1 cellular context compared by ENCODE assay signal in the genomic region with DNA sequence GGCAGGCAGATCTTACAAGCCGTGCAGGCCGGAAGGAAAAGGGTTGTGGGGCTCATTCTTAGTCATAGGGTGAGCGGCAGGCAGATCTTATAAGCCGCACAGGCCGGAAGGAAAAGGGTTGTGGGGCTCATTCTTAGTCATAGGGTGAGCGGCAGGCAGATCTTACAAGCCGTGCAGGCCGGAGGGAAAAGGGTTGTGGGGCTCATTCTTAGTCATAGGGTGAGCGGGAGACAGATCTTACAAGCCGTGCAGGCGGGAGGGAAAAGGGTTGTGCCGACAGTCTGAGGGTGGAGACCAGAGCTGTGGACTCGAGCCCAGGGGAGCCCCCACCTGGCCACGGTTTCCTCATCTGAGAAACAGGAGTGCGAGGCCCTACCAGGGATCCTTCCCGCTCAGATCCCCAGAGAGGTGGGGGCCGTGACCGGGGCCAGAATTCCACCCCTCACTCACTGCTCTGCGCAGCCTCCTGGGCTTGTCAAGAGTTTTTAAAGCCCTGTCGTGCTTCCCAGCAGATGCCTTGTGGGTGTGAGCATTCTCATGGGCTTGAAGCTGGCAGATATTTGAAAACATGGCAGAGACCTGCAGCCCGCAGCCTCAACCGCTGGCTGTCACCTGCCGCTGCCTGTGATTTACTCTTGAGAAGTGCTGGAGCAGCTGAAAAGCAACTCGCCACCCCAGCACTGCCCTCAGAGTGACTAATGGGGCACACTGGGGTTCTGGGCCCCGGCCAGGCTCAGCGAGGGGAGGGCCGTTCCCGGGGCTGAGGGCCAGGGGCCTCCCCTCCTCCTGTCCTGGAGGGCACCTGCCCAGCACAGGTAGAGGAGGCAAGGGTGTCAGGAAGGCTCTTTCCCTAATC.
A peak's percentile ranks its signal among the peaks of the same experiment; 100 is the strongest.
TF ChIP-seq lines count a peak whose summit lies in the region.

No MANE protein-coding gene starts in this region.

TF ChIP-seq in HepG2, 621 proteins besides CTCF, POLR2A, EP300 and RAD21:
- TF ChIP-seq, protein P1, sequence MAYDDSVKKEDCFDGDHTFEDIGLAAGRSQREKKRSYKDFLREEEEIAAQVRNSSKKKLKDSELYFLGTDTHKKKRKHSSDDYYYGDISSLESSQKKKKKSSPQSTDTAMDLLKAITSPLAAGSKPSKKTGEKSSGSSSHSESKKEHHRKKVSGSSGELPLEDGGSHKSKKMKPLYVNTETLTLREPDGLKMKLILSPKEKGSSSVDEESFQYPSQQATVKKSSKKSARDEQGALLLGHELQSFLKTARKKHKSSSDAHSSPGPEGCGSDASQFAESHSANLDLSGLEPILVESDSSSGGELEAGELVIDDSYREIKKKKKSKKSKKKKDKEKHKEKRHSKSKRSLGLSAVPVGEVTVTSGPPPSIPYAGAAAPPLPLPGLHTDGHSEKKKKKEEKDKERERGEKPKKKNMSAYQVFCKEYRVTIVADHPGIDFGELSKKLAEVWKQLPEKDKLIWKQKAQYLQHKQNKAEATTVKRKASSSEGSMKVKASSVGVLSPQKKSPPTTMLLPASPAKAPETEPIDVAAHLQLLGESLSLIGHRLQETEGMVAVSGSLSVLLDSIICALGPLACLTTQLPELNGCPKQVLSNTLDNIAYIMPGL (CRISPR knock-in tag; IDR thresholded peaks at IDR 0.05; ENCODE audit: borderline replicate concordance in 1 of 2, low read depth in 1 of 2): no peak
- no peak for TF ChIP-seq ZNF180 (CRISPR knock-in tag; IDR thresholded peaks at IDR 0.05; ENCODE audit: borderline replicate concordance, low read depth)
- TF ChIP-seq FOXM1 (CRISPR knock-in tag; IDR thresholded peaks at IDR 0.05): no peak
- no peak for TF ChIP-seq ZNF816 (CRISPR knock-in tag; IDR thresholded peaks at IDR 0.05; ENCODE audit: borderline replicate concordance)
- no peak for TF ChIP-seq ZFP62 (CRISPR knock-in tag; IDR thresholded peaks at IDR 0.05)
- TF ChIP-seq, protein P2, sequence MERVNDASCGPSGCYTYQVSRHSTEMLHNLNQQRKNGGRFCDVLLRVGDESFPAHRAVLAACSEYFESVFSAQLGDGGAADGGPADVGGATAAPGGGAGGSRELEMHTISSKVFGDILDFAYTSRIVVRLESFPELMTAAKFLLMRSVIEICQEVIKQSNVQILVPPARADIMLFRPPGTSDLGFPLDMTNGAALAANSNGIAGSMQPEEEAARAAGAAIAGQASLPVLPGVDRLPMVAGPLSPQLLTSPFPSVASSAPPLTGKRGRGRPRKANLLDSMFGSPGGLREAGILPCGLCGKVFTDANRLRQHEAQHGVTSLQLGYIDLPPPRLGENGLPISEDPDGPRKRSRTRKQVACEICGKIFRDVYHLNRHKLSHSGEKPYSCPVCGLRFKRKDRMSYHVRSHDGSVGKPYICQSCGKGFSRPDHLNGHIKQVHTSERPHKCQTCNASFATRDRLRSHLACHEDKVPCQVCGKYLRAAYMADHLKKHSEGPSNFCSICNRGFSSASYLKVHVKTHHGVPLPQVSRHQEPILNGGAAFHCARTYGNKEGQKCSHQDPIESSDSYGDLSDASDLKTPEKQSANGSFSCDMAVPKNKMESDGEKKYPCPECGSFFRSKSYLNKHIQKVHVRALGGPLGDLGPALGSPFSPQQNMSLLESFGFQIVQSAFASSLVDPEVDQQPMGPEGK (CRISPR knock-in tag; IDR thresholded peaks at IDR 0.05): peak; percentile 36; the same call in 1 of the 2 replicates
- TF ChIP-seq HIVEP1 (CRISPR knock-in tag; IDR thresholded peaks at IDR 0.05): peak; percentile 23; the same call in 1 of the 2 replicates
- TF ChIP-seq GABPA (IDR thresholded peaks at IDR 0.05; ENCODE audit: low read depth, low read length): no peak
- 0 out of 2 replicates have a peak, but pooled peaks have one; percentile 16 for TF ChIP-seq GABPA (CRISPR knock-in tag; IDR thresholded peaks at IDR 0.05; ENCODE audit: low read depth)
- no peak for TF ChIP-seq ZNF263 (CRISPR knock-in tag; IDR thresholded peaks at IDR 0.05)
- no peak for TF ChIP-seq ZNF747 (CRISPR knock-in tag; IDR thresholded peaks at IDR 0.05; ENCODE audit: borderline replicate concordance)
- TF ChIP-seq, protein P3, sequence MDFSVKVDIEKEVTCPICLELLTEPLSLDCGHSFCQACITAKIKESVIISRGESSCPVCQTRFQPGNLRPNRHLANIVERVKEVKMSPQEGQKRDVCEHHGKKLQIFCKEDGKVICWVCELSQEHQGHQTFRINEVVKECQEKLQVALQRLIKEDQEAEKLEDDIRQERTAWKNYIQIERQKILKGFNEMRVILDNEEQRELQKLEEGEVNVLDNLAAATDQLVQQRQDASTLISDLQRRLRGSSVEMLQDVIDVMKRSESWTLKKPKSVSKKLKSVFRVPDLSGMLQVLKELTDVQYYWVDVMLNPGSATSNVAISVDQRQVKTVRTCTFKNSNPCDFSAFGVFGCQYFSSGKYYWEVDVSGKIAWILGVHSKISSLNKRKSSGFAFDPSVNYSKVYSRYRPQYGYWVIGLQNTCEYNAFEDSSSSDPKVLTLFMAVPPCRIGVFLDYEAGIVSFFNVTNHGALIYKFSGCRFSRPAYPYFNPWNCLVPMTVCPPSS (IDR thresholded peaks at IDR 0.05): no peak
- TF ChIP-seq, protein P4, sequence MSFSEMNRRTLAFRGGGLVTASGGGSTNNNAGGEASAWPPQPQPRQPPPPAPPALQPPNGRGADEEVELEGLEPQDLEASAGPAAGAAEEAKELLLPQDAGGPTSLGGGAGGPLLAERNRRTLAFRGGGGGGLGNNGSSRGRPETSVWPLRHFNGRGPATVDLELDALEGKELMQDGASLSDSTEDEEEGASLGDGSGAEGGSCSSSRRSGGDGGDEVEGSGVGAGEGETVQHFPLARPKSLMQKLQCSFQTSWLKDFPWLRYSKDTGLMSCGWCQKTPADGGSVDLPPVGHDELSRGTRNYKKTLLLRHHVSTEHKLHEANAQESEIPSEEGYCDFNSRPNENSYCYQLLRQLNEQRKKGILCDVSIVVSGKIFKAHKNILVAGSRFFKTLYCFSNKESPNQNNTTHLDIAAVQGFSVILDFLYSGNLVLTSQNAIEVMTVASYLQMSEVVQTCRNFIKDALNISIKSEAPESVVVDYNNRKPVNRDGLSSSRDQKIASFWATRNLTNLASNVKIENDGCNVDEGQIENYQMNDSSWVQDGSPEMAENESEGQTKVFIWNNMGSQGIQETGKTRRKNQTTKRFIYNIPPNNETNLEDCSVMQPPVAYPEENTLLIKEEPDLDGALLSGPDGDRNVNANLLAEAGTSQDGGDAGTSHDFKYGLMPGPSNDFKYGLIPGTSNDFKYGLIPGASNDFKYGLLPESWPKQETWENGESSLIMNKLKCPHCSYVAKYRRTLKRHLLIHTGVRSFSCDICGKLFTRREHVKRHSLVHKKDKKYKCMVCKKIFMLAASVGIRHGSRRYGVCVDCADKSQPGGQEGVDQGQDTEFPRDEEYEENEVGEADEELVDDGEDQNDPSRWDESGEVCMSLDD (CRISPR knock-in tag; IDR thresholded peaks at IDR 0.05; ENCODE audit: borderline replicate concordance): peak; percentile 56; the same call in 1 of the 2 replicates
- TF ChIP-seq HES4 (CRISPR knock-in tag; IDR thresholded peaks at IDR 0.05; ENCODE audit: borderline replicate concordance): no peak
- no peak for TF ChIP-seq ZNF367 (CRISPR knock-in tag; IDR thresholded peaks at IDR 0.05; ENCODE audit: borderline replicate concordance)
- no peak for TF ChIP-seq KDM1A (CRISPR knock-in tag; IDR thresholded peaks at IDR 0.05)
- TF ChIP-seq MTF2 (CRISPR knock-in tag; IDR thresholded peaks at IDR 0.05; ENCODE audit: borderline replicate concordance): peak; percentile 70; the same call in 1 of the 2 replicates
- TF ChIP-seq YY1 (IDR thresholded peaks at IDR 0.05; ENCODE audit: insufficient read depth, insufficient replicate concordance, low read depth, low read length): no peak
- peak; percentile 54 for TF ChIP-seq RBM39 (IDR thresholded peaks at IDR 0.05; ENCODE audit: low read depth, low read length, poor library complexity, severe bottlenecking)
- peak; percentile 93 for TF ChIP-seq ZSCAN22 (CRISPR knock-in tag; IDR thresholded peaks at IDR 0.05)
- no peak for TF ChIP-seq ZNF839 (CRISPR knock-in tag; IDR thresholded peaks at IDR 0.05; ENCODE audit: borderline replicate concordance)
- TF ChIP-seq ETV5 (CRISPR knock-in tag; IDR thresholded peaks at IDR 0.05; ENCODE audit: borderline replicate concordance): peak; percentile 28; the same call in 1 of the 2 replicates
- TF ChIP-seq, protein P5, sequence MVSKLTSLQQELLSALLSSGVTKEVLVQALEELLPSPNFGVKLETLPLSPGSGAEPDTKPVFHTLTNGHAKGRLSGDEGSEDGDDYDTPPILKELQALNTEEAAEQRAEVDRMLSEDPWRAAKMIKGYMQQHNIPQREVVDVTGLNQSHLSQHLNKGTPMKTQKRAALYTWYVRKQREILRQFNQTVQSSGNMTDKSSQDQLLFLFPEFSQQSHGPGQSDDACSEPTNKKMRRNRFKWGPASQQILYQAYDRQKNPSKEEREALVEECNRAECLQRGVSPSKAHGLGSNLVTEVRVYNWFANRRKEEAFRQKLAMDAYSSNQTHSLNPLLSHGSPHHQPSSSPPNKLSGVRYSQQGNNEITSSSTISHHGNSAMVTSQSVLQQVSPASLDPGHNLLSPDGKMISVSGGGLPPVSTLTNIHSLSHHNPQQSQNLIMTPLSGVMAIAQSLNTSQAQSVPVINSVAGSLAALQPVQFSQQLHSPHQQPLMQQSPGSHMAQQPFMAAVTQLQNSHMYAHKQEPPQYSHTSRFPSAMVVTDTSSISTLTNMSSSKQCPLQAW (CRISPR knock-in tag; IDR thresholded peaks at IDR 0.05): 0 out of 2 replicates have a peak, but pooled peaks have one; percentile 4
- no peak for TF ChIP-seq ASH2L (IDR thresholded peaks at IDR 0.05; ENCODE audit: insufficient read length, low read depth, low read length)
- peak; percentile 68 for TF ChIP-seq FOSL2 (CRISPR knock-in tag; IDR thresholded peaks at IDR 0.05)
- peak; percentile 95 for TF ChIP-seq EZH2 (conservative IDR thresholded peaks at IDR 0.05; ENCODE audit: low read depth, low read length)
- no peak for TF ChIP-seq MTA3 (CRISPR knock-in tag; IDR thresholded peaks at IDR 0.05)
- no peak for TF ChIP-seq HHEX (CRISPR knock-in tag; IDR thresholded peaks at IDR 0.05)
